ENCODE assay signal across 1 cellular context in genomic region chr6:43054206-43054943, GRCh38.
TF ChIP-seq lines count a peak whose summit lies in the region.

No MANE protein-coding gene starts in this region.

TF ChIP-seq in liver, 16 proteins besides CTCF, POLR2A, EP300 and RAD21 (continued from another document):
- TF ChIP-seq REST (IDR thresholded peaks at IDR 0.05) (no peak), JUND (IDR thresholded peaks at IDR 0.05) (no peak), FOXA1 (IDR thresholded peaks at IDR 0.05) (no peak), HNF4A (conservative IDR thresholded peaks at IDR 0.05) (no peak)
